1 cellular context compared by ENCODE assay signal in genomic region chr3:50611464-50612233, GRCh38.
TF ChIP-seq lines count a peak whose summit lies in the region.

CISH (minus strand) TSS chr3:50611774; CDS start chr3:50611650, 124 bp downstream.

TF ChIP-seq in HepG2, 621 proteins besides CTCF, POLR2A, EP300 and RAD21 (continued from another document and continues in another):
- no peak for TF ChIP-seq ZHX1 (CRISPR knock-in tag; IDR thresholded peaks at IDR 0.05; ENCODE audit: low read depth)
- TF ChIP-seq ZNF556 (CRISPR knock-in tag; IDR thresholded peaks at IDR 0.05; ENCODE audit: borderline replicate concordance) = peak; percentile 84; the same call in 1 of the 2 replicates
- peak; percentile 74; the same call in 1 of the 2 replicates for TF ChIP-seq ZNF768 (CRISPR knock-in tag; IDR thresholded peaks at IDR 0.05)
- no peak for TF ChIP-seq SIN3A (IDR thresholded peaks at IDR 0.05; ENCODE audit: borderline replicate concordance, low read depth, low read length)
- TF ChIP-seq YEATS2 (CRISPR knock-in tag; IDR thresholded peaks at IDR 0.05; ENCODE audit: borderline replicate concordance) = no peak
- TF ChIP-seq ZNF260 (CRISPR knock-in tag; IDR thresholded peaks at IDR 0.05; ENCODE audit: borderline replicate concordance, low read depth) = no peak
- peak; percentile 87 for TF ChIP-seq GABPB1 (CRISPR knock-in tag; IDR thresholded peaks at IDR 0.05)
- TF ChIP-seq GPBP1L1 (CRISPR knock-in tag; IDR thresholded peaks at IDR 0.05) = no peak
- TF ChIP-seq ZNF367 (CRISPR knock-in tag; IDR thresholded peaks at IDR 0.05; ENCODE audit: borderline replicate concordance) = peak; percentile 51; the same call in 1 of the 2 replicates
- no peak for TF ChIP-seq MAFK (conservative IDR thresholded peaks at IDR 0.05 in 1 of 2, IDR thresholded peaks at IDR 0.05 in 1 of 2; ENCODE audit: low read length in 2 of 2)
- TF ChIP-seq ARNT2 (CRISPR knock-in tag; IDR thresholded peaks at IDR 0.05; ENCODE audit: low read depth) = peak; percentile 84; the same call in 1 of the 2 replicates
- peak; percentile 55; the same call in 1 of the 2 replicates for TF ChIP-seq ZNF766 (CRISPR knock-in tag; IDR thresholded peaks at IDR 0.05; ENCODE audit: borderline replicate concordance)
- TF ChIP-seq CHCHD3 (CRISPR knock-in tag; IDR thresholded peaks at IDR 0.05) = 0 out of 2 replicates have a peak, but pooled peaks have one; percentile 64
- no peak for TF ChIP-seq SNAPC5 (CRISPR knock-in tag; IDR thresholded peaks at IDR 0.05; ENCODE audit: borderline replicate concordance)
- no peak for TF ChIP-seq MLXIP (CRISPR knock-in tag; IDR thresholded peaks at IDR 0.05; ENCODE audit: borderline replicate concordance)
- peak; percentile 88; the same call in 1 of the 2 replicates for TF ChIP-seq ZNF616 (CRISPR knock-in tag; IDR thresholded peaks at IDR 0.05; ENCODE audit: low read depth)
- TF ChIP-seq STAT5B (CRISPR knock-in tag; IDR thresholded peaks at IDR 0.05) = no peak
- TF ChIP-seq HDAC6 (IDR thresholded peaks at IDR 0.05; ENCODE audit: low read depth, low read length) = no peak
- peak; percentile 97 for TF ChIP-seq PATZ1 (CRISPR knock-in tag; IDR thresholded peaks at IDR 0.05)
- 0 out of 2 replicates have a peak, but pooled peaks have one; percentile 25 for TF ChIP-seq ATF2 (CRISPR knock-in tag; IDR thresholded peaks at IDR 0.05)
- no peak for TF ChIP-seq SNRNP70 (IDR thresholded peaks at IDR 0.05; ENCODE audit: low read depth, low read length)
- no peak for TF ChIP-seq ZNF354B (CRISPR knock-in tag; IDR thresholded peaks at IDR 0.05)
- TF ChIP-seq HOXD1 (CRISPR knock-in tag; IDR thresholded peaks at IDR 0.05) = peak; percentile 59; the same call in 1 of the 2 replicates
- TF ChIP-seq RBAK (CRISPR knock-in tag; IDR thresholded peaks at IDR 0.05) = no peak
- peak; percentile 64 for TF ChIP-seq ZFP91 (CRISPR knock-in tag; IDR thresholded peaks at IDR 0.05; ENCODE audit: borderline replicate concordance)
- peak; percentile 37; the same call in 1 of the 2 replicates for TF ChIP-seq JUNB (CRISPR knock-in tag; IDR thresholded peaks at IDR 0.05; ENCODE audit: borderline replicate concordance)
- TF ChIP-seq ZNF572 (CRISPR knock-in tag; IDR thresholded peaks at IDR 0.05) = peak; percentile 84; the same call in 1 of the 2 replicates
- TF ChIP-seq ZNF550 (CRISPR knock-in tag; IDR thresholded peaks at IDR 0.05; ENCODE audit: borderline replicate concordance) = no peak
- TF ChIP-seq PRMT3 (CRISPR knock-in tag; IDR thresholded peaks at IDR 0.05; ENCODE audit: borderline replicate concordance, low read depth) = 0 out of 2 replicates have a peak, but pooled peaks have one; percentile 32
- TF ChIP-seq KLF6 (CRISPR knock-in tag; IDR thresholded peaks at IDR 0.05) = peak; percentile 90
- peak; percentile 98 for TF ChIP-seq ETV6 (CRISPR knock-in tag; conservative IDR thresholded peaks at IDR 0.05)
- no peak for TF ChIP-seq ZBTB1 (CRISPR knock-in tag; IDR thresholded peaks at IDR 0.05; ENCODE audit: borderline replicate concordance)
- 0 out of 2 replicates have a peak, but pooled peaks have one; percentile 26 for TF ChIP-seq MAZ (IDR thresholded peaks at IDR 0.05; ENCODE audit: borderline replicate concordance, low read depth, low read length)
- peak; percentile 70 for TF ChIP-seq MAZ (CRISPR knock-in tag; IDR thresholded peaks at IDR 0.05; ENCODE audit: low read depth)
- peak; percentile 86; the same call in 1 of the 2 replicates for TF ChIP-seq REL (CRISPR knock-in tag; conservative IDR thresholded peaks at IDR 0.05)
- peak; percentile 57; the same call in 1 of the 2 replicates for TF ChIP-seq ZIK1 (CRISPR knock-in tag; IDR thresholded peaks at IDR 0.05; ENCODE audit: borderline replicate concordance, low read depth)
- no peak for TF ChIP-seq ATAD3A (CRISPR knock-in tag; IDR thresholded peaks at IDR 0.05)
- no peak for TF ChIP-seq MAFG (CRISPR knock-in tag; IDR thresholded peaks at IDR 0.05)
- peak; percentile 58; the same call in 1 of the 2 replicates for TF ChIP-seq THRA (CRISPR knock-in tag; IDR thresholded peaks at IDR 0.05; ENCODE audit: borderline replicate concordance)
- peak; percentile 74 for TF ChIP-seq FOXP4 (CRISPR knock-in tag; IDR thresholded peaks at IDR 0.05)
- peak; percentile 85; the same call in 1 of the 2 replicates for TF ChIP-seq ZNF784 (CRISPR knock-in tag; IDR thresholded peaks at IDR 0.05; ENCODE audit: borderline replicate concordance)
- no peak for TF ChIP-seq TCF7L2 (IDR thresholded peaks at IDR 0.05; ENCODE audit: low read depth, low read length)
- peak; percentile 70; the same call in 1 of the 2 replicates for TF ChIP-seq ZNF891 (CRISPR knock-in tag; IDR thresholded peaks at IDR 0.05)
- no peak for TF ChIP-seq E2F5 (CRISPR knock-in tag; conservative IDR thresholded peaks at IDR 0.05)
- peak; percentile 61 for TF ChIP-seq TGIF2 (CRISPR knock-in tag; IDR thresholded peaks at IDR 0.05)
